ENCODE assay signal across 18 cellular contexts in the genomic region with DNA sequence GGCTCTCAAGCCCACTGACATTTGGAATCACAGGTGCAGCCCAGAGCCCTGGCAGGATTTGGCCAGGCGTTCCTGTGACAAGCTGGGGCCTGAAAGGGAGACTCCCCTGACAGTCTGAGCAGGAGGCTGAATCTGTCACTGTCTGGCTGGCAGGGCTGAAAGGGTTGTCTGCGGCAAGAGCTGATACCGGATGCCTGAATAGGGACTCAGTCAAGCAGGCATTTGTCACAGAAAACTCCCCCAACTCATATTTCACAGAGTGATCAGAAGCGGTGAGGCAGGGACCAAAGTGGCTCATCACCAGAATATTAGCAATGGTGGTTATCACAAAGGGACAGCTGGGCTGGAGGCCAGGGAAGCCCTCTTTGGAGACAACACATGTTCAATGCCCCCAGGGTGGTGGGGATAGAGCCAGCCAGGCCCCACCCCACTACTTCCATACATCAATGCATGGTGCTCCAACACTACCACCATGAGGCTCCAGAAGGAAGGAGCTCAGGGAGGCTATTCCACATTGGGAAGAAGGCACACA.
DNase-seq lines count a peak whose midpoint lies in the region; ATAC-seq, FAIRE-seq and TF ChIP-seq lines count a peak whose summit lies in the region.
"Had no signal": no experiment of that assay in that cellular context is flagged by ENCODE, and none has a peak within 500 bp of the region (broad histone marks: within the 10 kb centered on the region; RNA-seq: fewer than 3 reads in every experiment).

No MANE protein-coding gene starts in this region.

- H3K27ac Mint-ChIP-seq in CD8-positive, alpha-beta memory T cell: no peak overlapping the region

- H3K27me3 Mint-ChIP-seq in CD8-positive, alpha-beta memory T cell: no peaks in the 10 kb centered on the region

- POLR2A ChIA-PET in CD8-positive, alpha-beta memory T cell (lab: Charles Lee): no interaction called here

- FAIRE-seq in D721Med (lab: Jason Lieb, UNC): no peak
- FAIRE-seq: colon, HepG2 had no signal

- TF ChIP-seq CTCF in WERI-Rb-1 (IDR thresholded peaks at IDR 0.05; ENCODE audit: low read depth, low read length) (peak; percentile 33; the same call in 1 of the 2 replicates), D721Med (IDR thresholded peaks at IDR 0.05; ENCODE audit: insufficient read depth, missing control alignments) (no peak)

- H3K4me3 Mint-ChIP-seq in CD8-positive, alpha-beta memory T cell: no peak overlapping the region

- DNase-seq in COR-L47 (lab: John Stamatoyannopoulos, UW): peak; percentile 85
- peak; percentile 42 for DNase-seq in WERI-Rb-1
- peak; percentile 11 for DNase-seq in myocyte (ENCODE audit: low read depth)
- DNase-seq in D721Med (ENCODE audit: insufficient read length, low spot score): no peak
- DNase-seq in pons (ENCODE audit: low spot score): no peak
- no peak for DNase-seq in RPMI8226
- no peak for DNase-seq in CD8-positive, alpha-beta memory T cell
- DNase-seq: activated CD4-positive, alpha-beta T cell treated with anti-CD3 and anti-CD28 coated beads for 1 hour; activated T-cell treated with anti-CD3 and anti-CD28 coated beads for 4 hours; DND-41; hippocampal formation; nucleus accumbens had no signal

- no peak overlapping the region for H3K4me3 ChIP-seq in WERI-Rb-1 (ENCODE audit: low read depth, low read length)
- no peak overlapping the region for H3K4me3 ChIP-seq in CD8-positive, alpha-beta memory T cell (ENCODE audit: low read length)
- H3K4me3 ChIP-seq: esophagus muscularis mucosa, lung, tibial nerve had no signal

- H3K9me3 Mint-ChIP-seq in CD8-positive, alpha-beta memory T cell: no peaks in the 10 kb centered on the region

- H3K9me3 ChIP-seq in WERI-Rb-1 (ENCODE audit: severe bottlenecking): no peaks in the 10 kb centered on the region
- no peaks in the 10 kb centered on the region for H3K9me3 ChIP-seq in CD8-positive, alpha-beta memory T cell (ENCODE audit: low read length)
- H3K9me3 ChIP-seq: esophagus muscularis mucosa, tibial nerve had no signal

- H3K27me3 ChIP-seq in WERI-Rb-1 (ENCODE audit: insufficient read depth, low read depth, severe bottlenecking): no peaks in the 10 kb centered on the region
- H3K27me3 ChIP-seq in CD8-positive, alpha-beta memory T cell (ENCODE audit: insufficient read depth, low read length, poor library complexity, severe bottlenecking): no peaks in the 10 kb centered on the region
- H3K27me3 ChIP-seq: esophagus muscularis mucosa, tibial nerve had no signal

- no peaks in the 10 kb centered on the region for H3K36me3 ChIP-seq in WERI-Rb-1
- H3K36me3 ChIP-seq in CD8-positive, alpha-beta memory T cell (ENCODE audit: insufficient read depth, low read length): no peaks in the 10 kb centered on the region
- H3K36me3 ChIP-seq: esophagus muscularis mucosa, tibial nerve had no signal

- CTCF ChIA-PET in CD8-positive, alpha-beta memory T cell (lab: Charles Lee): no interaction called here

- H3K4me1 ChIP-seq in CD8-positive, alpha-beta memory T cell (ENCODE audit: insufficient read depth, low read length): no peaks in the 10 kb centered on the region
- H3K4me1 ChIP-seq: esophagus muscularis mucosa, tibial nerve had no signal

- H3K27ac ChIP-seq in WERI-Rb-1: no peak overlapping the region
- no peak overlapping the region for H3K27ac ChIP-seq in CD8-positive, alpha-beta memory T cell (ENCODE audit: low read depth, low read length)
- H3K27ac ChIP-seq: esophagus muscularis mucosa, tibial nerve had no signal

- H3K4me1 Mint-ChIP-seq in CD8-positive, alpha-beta memory T cell: no peaks in the 10 kb centered on the region

- ATAC-seq in HG02798 (IDR thresholded peaks at IDR 0.05; ENCODE audit: poor library complexity, unreplicated experiment): peak; percentile 33
- ATAC-seq: HepG2 had no signal

- H3K36me3 Mint-ChIP-seq in CD8-positive, alpha-beta memory T cell: no peaks in the 10 kb centered on the region

Comparison
In these comparisons a context has a peak if more than half of its experiments do, and no peak if none do; other contexts are left out.
1. DNase-seq: peak in COR-L47 (single experiment), WERI-Rb-1 (single experiment) and myocyte (single experiment); none in D721Med (single experiment), pons (single experiment), RPMI8226 (single experiment) and CD8-positive, alpha-beta memory T cell (0 of 5).